23 cellular contexts compared by ENCODE assay signal in the genomic region with DNA sequence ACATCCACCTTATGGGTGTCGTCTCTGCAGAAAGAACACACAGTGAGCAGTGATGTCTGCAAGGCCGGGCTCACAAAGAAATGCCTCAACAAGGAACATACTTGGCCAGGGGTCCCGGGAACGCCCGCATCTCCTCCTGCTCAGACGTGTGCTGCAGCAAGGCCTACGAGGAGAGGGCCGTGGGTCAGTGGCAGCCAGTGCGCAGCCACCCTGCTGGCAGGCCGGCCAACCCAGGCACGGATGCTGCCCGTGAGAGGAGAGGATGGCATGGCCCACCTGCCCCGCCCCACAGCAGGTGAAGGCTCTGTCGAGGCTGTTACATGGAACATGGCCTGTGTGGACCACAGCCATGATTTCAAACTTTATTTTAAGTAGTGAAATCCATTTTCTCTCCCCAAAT.
"Had no signal": no experiment of that assay in that cellular context is flagged by ENCODE, and none has a peak within 500 bp of the region (broad histone marks: within the 10 kb centered on the region; RNA-seq: fewer than 3 reads in every experiment).

No MANE protein-coding gene starts in this region.

- H3K4me3 ChIP-seq: colonic mucosa, esophagus squamous epithelium, gastrocnemius medialis, heart right ventricle, left lung, lower lobe of right lung, mucosa of descending colon had no signal

- H3K27ac ChIP-seq: colonic mucosa, epithelial cell of prostate, esophagus squamous epithelium, gastrocnemius medialis, heart right ventricle, left lung, lower lobe of right lung had no signal

- H3K4me1 ChIP-seq: colonic mucosa, esophagus squamous epithelium, gastrocnemius medialis, heart right ventricle, left lung, lower lobe of right lung had no signal

- H3K27me3 ChIP-seq: colonic mucosa, esophagus squamous epithelium, gastrocnemius medialis, heart right ventricle, left lung had no signal

- H3K9me3 ChIP-seq: colonic mucosa, esophagus squamous epithelium, gastrocnemius medialis, heart right ventricle, left lung, lower lobe of right lung, mucosa of descending colon had no signal

- DNase-seq: colonic mucosa; cortex of kidney; effector CD8-positive, alpha-beta T cell; effector memory CD8-positive, alpha-beta T cell; endodermal cell; erythroblast; esophagus squamous epithelium; foreskin fibroblast; foreskin melanocyte; gastrocnemius medialis; glutamatergic neuron; head of caudate nucleus; heart right ventricle; hippocampal formation; left cardiac atrium; left lung; left ventricle myocardium superior; lower lobe of right lung; mesenchymal stem cell; mucosa of descending colon; naive B cell had no signal

- ATAC-seq: effector memory CD8-positive, alpha-beta T cell; esophagus mucosa; gastrocnemius medialis; heart right ventricle; left cardiac atrium; left lung; left ventricle myocardium superior; lower lobe of right lung; mucosa of descending colon had no signal
